In the genomic region with DNA sequence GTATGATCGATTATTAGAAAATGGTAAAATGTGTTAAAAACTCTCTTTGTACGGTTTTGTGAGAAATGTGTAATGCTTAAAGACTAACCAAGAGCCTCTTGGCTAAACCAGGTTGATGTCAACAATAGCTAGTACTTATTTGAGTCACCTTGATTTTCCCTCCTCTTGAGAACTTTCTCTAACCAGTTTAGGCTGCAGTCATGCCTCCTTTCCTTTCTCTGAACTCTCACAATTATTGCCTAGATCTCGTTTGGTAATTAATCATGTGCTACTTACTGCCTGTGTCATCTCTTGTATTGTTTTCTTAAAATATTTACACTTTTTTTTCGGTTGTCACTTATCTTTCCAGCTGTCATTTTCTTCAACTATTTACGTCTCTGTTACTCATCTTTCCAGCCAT, we compare ENCODE assay signal across 8 cellular contexts. TPM values are rescaled to one million over a fixed set of nuclear protein-coding genes. Genes with fewer than 3 reads are reported as not detected.
DNase-seq lines count a peak whose midpoint lies in the region; ATAC-seq, FAIRE-seq and TF ChIP-seq lines count a peak whose summit lies in the region.

No MANE protein-coding gene starts in this region.

- no peak for TF ChIP-seq POLR2A in heart left ventricle (IDR thresholded peaks at IDR 0.05)

- CTCF ChIA-PET in MCF 10A (lab: Yijun Ruan, JAX): interaction anchor here (0.6 to 1.4 kb wide), 11 partner anchors 29 to 655 kb away, joined by 3 to 6 read pairs (median 3); a partner anchor contains a TSS

- H3K4me3 ChIP-seq in heart left ventricle (peak overlapping the region in 11 of 12 donors; percentile 77 to 99 (median 90)), psoas muscle (peak overlapping the region; percentile 82)

- intact Hi-C loops in heart left ventricle (cut with DNase I) (loop anchor here in 6 of 10 donors (5.0 to 10.0 kb wide), 9 partner anchors 131 to 639 kb away; a partner anchor contains a TSS), Right ventricle myocardium superior (cut with DNase I) (no loop called here), MCF 10A (cut with micrococcal nuclease) (loop anchor here (5.0 to 10.0 kb wide), 4 partner anchors 111 to 941 kb away; a partner anchor contains a TSS), psoas muscle (cut with DNase I) (loop anchor here in 1 of 2 donors (5.0 kb wide), 1 partner anchor 349 kb away; no protein-coding TSS in a partner anchor)

- ATAC-seq in heart left ventricle (no peak), Right ventricle myocardium superior (ENCODE audit: poor library complexity) (no peak), HG03432 (IDR thresholded peaks at IDR 0.05; ENCODE audit: unreplicated experiment) (peak; percentile 32), psoas muscle (no peak)

- H3K4me1 Mint-ChIP-seq in MCF 10A (ENCODE audit: insufficient read depth, unreplicated experiment): peaks cover 21% of the 10 kb centered on the region

- no peaks in the 10 kb centered on the region for H3K27me3 Mint-ChIP-seq in MCF 10A (ENCODE audit: insufficient read depth, unreplicated experiment)

- peaks cover 0 to 42% (median 17%) of the 10 kb centered on the region in 12 donors for H3K4me1 ChIP-seq in heart left ventricle
- peaks cover 13% of the 10 kb centered on the region for H3K4me1 ChIP-seq in psoas muscle

- H3K36me3 Mint-ChIP-seq in MCF 10A (ENCODE audit: insufficient read depth, unreplicated experiment): peaks cover 5% of the 10 kb centered on the region

- no peaks in the 10 kb centered on the region for H3K9me3 ChIP-seq in heart left ventricle
- no peaks in the 10 kb centered on the region for H3K9me3 ChIP-seq in psoas muscle

- H3K36me3 ChIP-seq in heart left ventricle (no peaks in the 10 kb centered on the region), psoas muscle (ENCODE audit: insufficient read depth in 1 of 2, low read depth in 1 of 2) (no peaks in the 10 kb centered on the region)

- POLR2A ChIA-PET in MCF 10A (lab: Yijun Ruan, JAX): interaction anchor here (0.7 to 2.4 kb wide), 11 partner anchors 8 to 652 kb away, joined by 3 to 19 read pairs (median 3); a partner anchor contains a TSS

- H3K27ac Mint-ChIP-seq in MCF 10A (ENCODE audit: low read depth, unreplicated experiment): peak overlapping the region; percentile 99

- BruUV-seq in MCF 10A (replicated peaks; lab: Mats Ljungman, UMichigan): no TSS peak

- H3K27me3 ChIP-seq in heart left ventricle (no peaks in the 10 kb centered on the region), psoas muscle (ENCODE audit: insufficient read depth in 3 of 3, low read length in 2 of 3) (no peaks in the 10 kb centered on the region)

- no peak for FAIRE-seq in D721Med (lab: Jason Lieb, UNC)

- TF ChIP-seq CTCF in heart left ventricle (IDR thresholded peaks at IDR 0.05): no peak
- TF ChIP-seq CTCF in MCF 10A (IDR thresholded peaks at IDR 0.05; ENCODE audit: unreplicated experiment): no peak
- TF ChIP-seq CTCF in psoas muscle (IDR thresholded peaks at IDR 0.05): no peak
- TF ChIP-seq CTCF in D721Med (IDR thresholded peaks at IDR 0.05; ENCODE audit: insufficient read depth, missing control alignments): no peak

- no peaks in the 10 kb centered on the region for H3K9me3 Mint-ChIP-seq in MCF 10A (ENCODE audit: unreplicated experiment)

- H3K27ac ChIP-seq in heart left ventricle (peak overlapping the region in 2 of 12 donors; percentile 100), psoas muscle (peak overlapping the region; percentile 97)

- peak overlapping the region; percentile 91 for H3K4me3 Mint-ChIP-seq in MCF 10A (ENCODE audit: unreplicated experiment)

- WGBS in heart left ventricle, 4 donors: 32 to 39% (median 36%) methylated on average over 5 of the region's 5 CpGs
- WGBS in psoas muscle, 3 donors: 30 to 35% (median 32%) methylated on average over 5 of the region's 5 CpGs

- no peak for DNase-seq in heart left ventricle
- DNase-seq in Right ventricle myocardium superior: no peak
- DNase-seq in MCF 10A (ENCODE audit: unreplicated experiment): no peak
- DNase-seq in psoas muscle: no peak
- DNase-seq in activated effector memory CD4-positive, alpha-beta T cell treated with Interleukin-2 at 50 U/mL for 16 hours: no peak
- no peak for DNase-seq in hippocampal formation (lab: John Stamatoyannopoulos, UW)
- no peak for DNase-seq in D721Med (ENCODE audit: insufficient read length, low spot score)

RNA-seq across cellular contexts. Expression of a gene that starts 1.1 kb away (rescaled TPM):
- total RNA-seq in heart left ventricle: 10 to 100 TPM; 13.4 to 27.1 (median 19.9) TPM
- polyA plus RNA-seq in heart left ventricle: 1 to 10 TPM; 5.6 to 9.7 TPM
- 18.5 TPM for total RNA-seq in Right ventricle myocardium superior
- 25.6 and 33.4 TPM in 2 replicates for total RNA-seq in MCF 10A (2022)
- 10 to 100 TPM; 15.7 to 21.4 (median 16.9) TPM for total RNA-seq in psoas muscle
- 10 to 100 TPM in 2 of 3 donors, 1 to 10 TPM in 1; 6.3 to 10.7 (median 10.1) TPM for polyA plus RNA-seq in psoas muscle
